ENCODE assay signal across 1 cellular context in the genomic region with DNA sequence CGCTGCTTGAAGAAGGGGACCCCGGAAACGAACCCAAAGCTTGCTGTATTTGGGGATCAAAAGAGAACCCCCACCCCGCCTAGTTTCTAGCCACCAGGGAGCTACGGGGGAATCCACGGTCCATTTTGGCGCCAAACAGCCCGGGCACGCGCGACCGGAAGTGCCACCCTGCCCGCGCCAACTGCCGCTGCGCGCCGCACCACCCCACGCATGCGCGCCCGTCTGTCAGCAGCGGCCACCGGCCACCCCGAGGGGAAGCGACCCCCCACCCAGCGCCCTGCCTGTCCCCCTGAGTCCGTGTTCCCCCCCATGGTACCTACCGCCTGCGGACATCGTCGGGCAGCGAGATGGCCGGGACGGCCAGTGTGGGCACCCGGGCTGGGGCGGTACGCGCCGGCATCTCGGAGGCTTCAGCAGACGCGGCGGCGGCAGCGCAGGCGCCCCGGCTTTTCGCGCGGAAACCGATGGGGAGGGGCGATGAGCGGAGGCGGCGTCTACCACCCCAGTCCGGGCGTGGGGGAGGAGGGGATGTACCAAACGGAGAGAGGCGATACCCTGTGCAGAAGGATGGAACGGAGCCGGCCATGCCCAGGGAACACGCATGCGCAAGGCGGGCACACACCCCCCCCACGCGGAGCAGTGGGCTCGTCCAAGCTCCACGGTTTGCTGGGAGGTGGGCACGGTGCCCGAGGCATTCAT.
TF ChIP-seq lines count a peak whose summit lies in the region.

A gene (minus strand): TSS at position 454 of the 699 bp plus-strand sequence. CDS start 54 bp downstream, at position 400.

TF ChIP-seq in K562, 482 proteins besides CTCF, POLR2A, EP300 and RAD21 (continued from another document and continues in another):
- TF ChIP-seq, protein P1, sequence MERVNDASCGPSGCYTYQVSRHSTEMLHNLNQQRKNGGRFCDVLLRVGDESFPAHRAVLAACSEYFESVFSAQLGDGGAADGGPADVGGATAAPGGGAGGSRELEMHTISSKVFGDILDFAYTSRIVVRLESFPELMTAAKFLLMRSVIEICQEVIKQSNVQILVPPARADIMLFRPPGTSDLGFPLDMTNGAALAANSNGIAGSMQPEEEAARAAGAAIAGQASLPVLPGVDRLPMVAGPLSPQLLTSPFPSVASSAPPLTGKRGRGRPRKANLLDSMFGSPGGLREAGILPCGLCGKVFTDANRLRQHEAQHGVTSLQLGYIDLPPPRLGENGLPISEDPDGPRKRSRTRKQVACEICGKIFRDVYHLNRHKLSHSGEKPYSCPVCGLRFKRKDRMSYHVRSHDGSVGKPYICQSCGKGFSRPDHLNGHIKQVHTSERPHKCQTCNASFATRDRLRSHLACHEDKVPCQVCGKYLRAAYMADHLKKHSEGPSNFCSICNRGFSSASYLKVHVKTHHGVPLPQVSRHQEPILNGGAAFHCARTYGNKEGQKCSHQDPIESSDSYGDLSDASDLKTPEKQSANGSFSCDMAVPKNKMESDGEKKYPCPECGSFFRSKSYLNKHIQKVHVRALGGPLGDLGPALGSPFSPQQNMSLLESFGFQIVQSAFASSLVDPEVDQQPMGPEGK (CRISPR knock-in tag; IDR thresholded peaks at IDR 0.05; ENCODE audit: borderline replicate concordance): no peak
- TF ChIP-seq CHD1 (IDR thresholded peaks at IDR 0.05; ENCODE audit: low read length): no peak
- 0 out of 4 replicates have a peak, but pooled peaks of 1 of the 2 experiments have one; percentile 59 for TF ChIP-seq KDM4B (IDR thresholded peaks at IDR 0.05; ENCODE audit: borderline replicate concordance in 2 of 2, low read depth in 1 of 2)
- TF ChIP-seq, protein P2, sequence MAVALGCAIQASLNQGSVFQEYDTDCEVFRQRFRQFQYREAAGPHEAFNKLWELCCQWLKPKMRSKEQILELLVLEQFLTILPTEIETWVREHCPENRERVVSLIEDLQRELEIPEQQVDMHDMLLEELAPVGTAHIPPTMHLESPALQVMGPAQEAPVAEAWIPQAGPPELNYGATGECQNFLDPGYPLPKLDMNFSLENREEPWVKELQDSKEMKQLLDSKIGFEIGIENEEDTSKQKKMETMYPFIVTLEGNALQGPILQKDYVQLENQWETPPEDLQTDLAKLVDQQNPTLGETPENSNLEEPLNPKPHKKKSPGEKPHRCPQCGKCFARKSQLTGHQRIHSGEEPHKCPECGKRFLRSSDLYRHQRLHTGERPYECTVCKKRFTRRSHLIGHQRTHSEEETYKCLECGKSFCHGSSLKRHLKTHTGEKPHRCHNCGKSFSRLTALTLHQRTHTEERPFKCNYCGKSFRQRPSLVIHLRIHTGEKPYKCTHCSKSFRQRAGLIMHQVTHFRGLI (CRISPR knock-in tag; IDR thresholded peaks at IDR 0.05): no peak
- no peak for TF ChIP-seq FOXK1 (CRISPR knock-in tag; IDR thresholded peaks at IDR 0.05; ENCODE audit: borderline replicate concordance)
- TF ChIP-seq SRF (CRISPR knock-in tag; IDR thresholded peaks at IDR 0.05): peak in 1 of 2 experiments; percentile 73; a peak in 1 of 4 replicates
- TF ChIP-seq SMAD3 (CRISPR knock-in tag; conservative IDR thresholded peaks at IDR 0.05): no peak
- TF ChIP-seq ZNF551 (CRISPR knock-in tag; IDR thresholded peaks at IDR 0.05): no peak
- TF ChIP-seq, protein P3, sequence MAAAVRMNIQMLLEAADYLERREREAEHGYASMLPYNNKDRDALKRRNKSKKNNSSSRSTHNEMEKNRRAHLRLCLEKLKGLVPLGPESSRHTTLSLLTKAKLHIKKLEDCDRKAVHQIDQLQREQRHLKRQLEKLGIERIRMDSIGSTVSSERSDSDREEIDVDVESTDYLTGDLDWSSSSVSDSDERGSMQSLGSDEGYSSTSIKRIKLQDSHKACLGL (CRISPR knock-in tag; IDR thresholded peaks at IDR 0.05; ENCODE audit: borderline replicate concordance, poor library complexity, severe bottlenecking): no peak
- TF ChIP-seq ZNF780A (CRISPR knock-in tag; IDR thresholded peaks at IDR 0.05): no peak
- peak; percentile 81 for TF ChIP-seq CXXC5 (CRISPR knock-in tag; IDR thresholded peaks at IDR 0.05)
- TF ChIP-seq HDAC6 (IDR thresholded peaks at IDR 0.05; ENCODE audit: low read depth, low read length): no peak
- TF ChIP-seq, protein P4, sequence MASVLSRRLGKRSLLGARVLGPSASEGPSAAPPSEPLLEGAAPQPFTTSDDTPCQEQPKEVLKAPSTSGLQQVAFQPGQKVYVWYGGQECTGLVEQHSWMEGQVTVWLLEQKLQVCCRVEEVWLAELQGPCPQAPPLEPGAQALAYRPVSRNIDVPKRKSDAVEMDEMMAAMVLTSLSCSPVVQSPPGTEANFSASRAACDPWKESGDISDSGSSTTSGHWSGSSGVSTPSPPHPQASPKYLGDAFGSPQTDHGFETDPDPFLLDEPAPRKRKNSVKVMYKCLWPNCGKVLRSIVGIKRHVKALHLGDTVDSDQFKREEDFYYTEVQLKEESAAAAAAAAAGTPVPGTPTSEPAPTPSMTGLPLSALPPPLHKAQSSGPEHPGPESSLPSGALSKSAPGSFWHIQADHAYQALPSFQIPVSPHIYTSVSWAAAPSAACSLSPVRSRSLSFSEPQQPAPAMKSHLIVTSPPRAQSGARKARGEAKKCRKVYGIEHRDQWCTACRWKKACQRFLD (CRISPR knock-in tag; IDR thresholded peaks at IDR 0.05): peak; percentile 85; the same call in 1 of the 2 replicates
- TF ChIP-seq, protein P5, sequence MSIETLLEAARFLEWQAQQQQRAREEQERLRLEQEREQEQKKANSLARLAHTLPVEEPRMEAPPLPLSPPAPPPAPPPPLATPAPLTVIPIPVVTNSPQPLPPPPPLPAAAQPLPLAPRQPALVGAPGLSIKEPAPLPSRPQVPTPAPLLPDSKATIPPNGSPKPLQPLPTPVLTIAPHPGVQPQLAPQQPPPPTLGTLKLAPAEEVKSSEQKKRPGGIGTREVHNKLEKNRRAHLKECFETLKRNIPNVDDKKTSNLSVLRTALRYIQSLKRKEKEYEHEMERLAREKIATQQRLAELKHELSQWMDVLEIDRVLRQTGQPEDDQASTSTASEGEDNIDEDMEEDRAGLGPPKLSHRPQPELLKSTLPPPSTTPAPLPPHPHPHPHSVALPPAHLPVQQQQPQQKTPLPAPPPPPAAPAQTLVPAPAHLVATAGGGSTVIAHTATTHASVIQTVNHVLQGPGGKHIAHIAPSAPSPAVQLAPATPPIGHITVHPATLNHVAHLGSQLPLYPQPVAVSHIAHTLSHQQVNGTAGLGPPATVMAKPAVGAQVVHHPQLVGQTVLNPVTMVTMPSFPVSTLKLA (conservative IDR thresholded peaks at IDR 0.05): peak; percentile 73 to 87
- TF ChIP-seq PYGO2 (tag; IDR thresholded peaks at IDR 0.05): no peak
- peak; percentile 67 for TF ChIP-seq CREM (IDR thresholded peaks at IDR 0.05; ENCODE audit: low read depth)
- peak; percentile 92 for TF ChIP-seq GABPB1 (CRISPR knock-in tag; IDR thresholded peaks at IDR 0.05)
- TF ChIP-seq, protein P6, sequence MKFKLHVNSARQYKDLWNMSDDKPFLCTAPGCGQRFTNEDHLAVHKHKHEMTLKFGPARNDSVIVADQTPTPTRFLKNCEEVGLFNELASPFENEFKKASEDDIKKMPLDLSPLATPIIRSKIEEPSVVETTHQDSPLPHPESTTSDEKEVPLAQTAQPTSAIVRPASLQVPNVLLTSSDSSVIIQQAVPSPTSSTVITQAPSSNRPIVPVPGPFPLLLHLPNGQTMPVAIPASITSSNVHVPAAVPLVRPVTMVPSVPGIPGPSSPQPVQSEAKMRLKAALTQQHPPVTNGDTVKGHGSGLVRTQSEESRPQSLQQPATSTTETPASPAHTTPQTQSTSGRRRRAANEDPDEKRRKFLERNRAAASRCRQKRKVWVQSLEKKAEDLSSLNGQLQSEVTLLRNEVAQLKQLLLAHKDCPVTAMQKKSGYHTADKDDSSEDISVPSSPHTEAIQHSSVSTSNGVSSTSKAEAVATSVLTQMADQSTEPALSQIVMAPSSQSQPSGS (CRISPR knock-in tag; IDR thresholded peaks at IDR 0.05): no peak; the same call in 1 of the 2 replicates
- TF ChIP-seq LEF1 (IDR thresholded peaks at IDR 0.05): no peak
- TF ChIP-seq, protein P7, sequence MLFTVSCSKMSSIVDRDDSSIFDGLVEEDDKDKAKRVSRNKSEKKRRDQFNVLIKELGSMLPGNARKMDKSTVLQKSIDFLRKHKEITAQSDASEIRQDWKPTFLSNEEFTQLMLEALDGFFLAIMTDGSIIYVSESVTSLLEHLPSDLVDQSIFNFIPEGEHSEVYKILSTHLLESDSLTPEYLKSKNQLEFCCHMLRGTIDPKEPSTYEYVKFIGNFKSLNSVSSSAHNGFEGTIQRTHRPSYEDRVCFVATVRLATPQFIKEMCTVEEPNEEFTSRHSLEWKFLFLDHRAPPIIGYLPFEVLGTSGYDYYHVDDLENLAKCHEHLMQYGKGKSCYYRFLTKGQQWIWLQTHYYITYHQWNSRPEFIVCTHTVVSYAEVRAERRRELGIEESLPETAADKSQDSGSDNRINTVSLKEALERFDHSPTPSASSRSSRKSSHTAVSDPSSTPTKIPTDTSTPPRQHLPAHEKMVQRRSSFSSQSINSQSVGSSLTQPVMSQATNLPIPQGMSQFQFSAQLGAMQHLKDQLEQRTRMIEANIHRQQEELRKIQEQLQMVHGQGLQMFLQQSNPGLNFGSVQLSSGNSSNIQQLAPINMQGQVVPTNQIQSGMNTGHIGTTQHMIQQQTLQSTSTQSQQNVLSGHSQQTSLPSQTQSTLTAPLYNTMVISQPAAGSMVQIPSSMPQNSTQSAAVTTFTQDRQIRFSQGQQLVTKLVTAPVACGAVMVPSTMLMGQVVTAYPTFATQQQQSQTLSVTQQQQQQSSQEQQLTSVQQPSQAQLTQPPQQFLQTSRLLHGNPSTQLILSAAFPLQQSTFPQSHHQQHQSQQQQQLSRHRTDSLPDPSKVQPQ (CRISPR knock-in tag; IDR thresholded peaks at IDR 0.05; ENCODE audit: borderline replicate concordance): no peak
- peak; percentile 100 for TF ChIP-seq ATF7 (IDR thresholded peaks at IDR 0.05)
- TF ChIP-seq, protein P8, sequence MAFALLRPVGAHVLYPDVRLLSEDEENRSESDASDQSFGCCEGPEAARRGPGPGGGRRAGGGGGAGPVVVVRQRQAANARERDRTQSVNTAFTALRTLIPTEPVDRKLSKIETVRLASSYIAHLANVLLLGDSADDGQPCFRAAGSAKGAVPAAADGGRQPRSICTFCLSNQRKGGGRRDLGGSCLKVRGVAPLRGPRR (CRISPR knock-in tag; IDR thresholded peaks at IDR 0.05): no peak
- TF ChIP-seq SIX5 (IDR thresholded peaks at IDR 0.05; ENCODE audit: borderline replicate concordance in 1 of 2, insufficient read depth in 1 of 2, low read depth in 1 of 2, low read length in 2 of 2): peak; percentile 75 to 77; a peak in 3 of 4 replicates
- TF ChIP-seq PURB (CRISPR knock-in tag; IDR thresholded peaks at IDR 0.05; ENCODE audit: low read depth): no peak
- TF ChIP-seq, protein P9, sequence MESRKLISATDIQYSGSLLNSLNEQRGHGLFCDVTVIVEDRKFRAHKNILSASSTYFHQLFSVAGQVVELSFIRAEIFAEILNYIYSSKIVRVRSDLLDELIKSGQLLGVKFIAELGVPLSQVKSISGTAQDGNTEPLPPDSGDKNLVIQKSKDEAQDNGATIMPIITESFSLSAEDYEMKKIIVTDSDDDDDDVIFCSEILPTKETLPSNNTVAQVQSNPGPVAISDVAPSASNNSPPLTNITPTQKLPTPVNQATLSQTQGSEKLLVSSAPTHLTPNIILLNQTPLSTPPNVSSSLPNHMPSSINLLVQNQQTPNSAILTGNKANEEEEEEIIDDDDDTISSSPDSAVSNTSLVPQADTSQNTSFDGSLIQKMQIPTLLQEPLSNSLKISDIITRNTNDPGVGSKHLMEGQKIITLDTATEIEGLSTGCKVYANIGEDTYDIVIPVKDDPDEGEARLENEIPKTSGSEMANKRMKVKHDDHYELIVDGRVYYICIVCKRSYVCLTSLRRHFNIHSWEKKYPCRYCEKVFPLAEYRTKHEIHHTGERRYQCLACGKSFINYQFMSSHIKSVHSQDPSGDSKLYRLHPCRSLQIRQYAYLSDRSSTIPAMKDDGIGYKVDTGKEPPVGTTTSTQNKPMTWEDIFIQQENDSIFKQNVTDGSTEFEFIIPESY (CRISPR knock-in tag; IDR thresholded peaks at IDR 0.05): peak; percentile 76
- TF ChIP-seq ZBTB7A (IDR thresholded peaks at IDR 0.05; ENCODE audit: borderline replicate concordance, control insufficient read depth, low read depth, low read length): peak; percentile 30; the same call in 1 of the 2 replicates
- TF ChIP-seq, protein P10, sequence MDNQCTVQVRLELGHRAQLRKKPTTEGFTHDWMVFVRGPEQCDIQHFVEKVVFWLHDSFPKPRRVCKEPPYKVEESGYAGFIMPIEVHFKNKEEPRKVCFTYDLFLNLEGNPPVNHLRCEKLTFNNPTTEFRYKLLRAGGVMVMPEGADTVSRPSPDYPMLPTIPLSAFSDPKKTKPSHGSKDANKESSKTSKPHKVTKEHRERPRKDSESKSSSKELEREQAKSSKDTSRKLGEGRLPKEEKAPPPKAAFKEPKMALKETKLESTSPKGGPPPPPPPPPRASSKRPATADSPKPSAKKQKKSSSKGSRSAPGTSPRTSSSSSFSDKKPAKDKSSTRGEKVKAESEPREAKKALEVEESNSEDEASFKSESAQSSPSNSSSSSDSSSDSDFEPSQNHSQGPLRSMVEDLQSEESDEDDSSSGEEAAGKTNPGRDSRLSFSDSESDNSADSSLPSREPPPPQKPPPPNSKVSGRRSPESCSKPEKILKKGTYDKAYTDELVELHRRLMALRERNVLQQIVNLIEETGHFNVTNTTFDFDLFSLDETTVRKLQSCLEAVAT (IDR thresholded peaks at IDR 0.05): no peak
- TF ChIP-seq, protein P11, sequence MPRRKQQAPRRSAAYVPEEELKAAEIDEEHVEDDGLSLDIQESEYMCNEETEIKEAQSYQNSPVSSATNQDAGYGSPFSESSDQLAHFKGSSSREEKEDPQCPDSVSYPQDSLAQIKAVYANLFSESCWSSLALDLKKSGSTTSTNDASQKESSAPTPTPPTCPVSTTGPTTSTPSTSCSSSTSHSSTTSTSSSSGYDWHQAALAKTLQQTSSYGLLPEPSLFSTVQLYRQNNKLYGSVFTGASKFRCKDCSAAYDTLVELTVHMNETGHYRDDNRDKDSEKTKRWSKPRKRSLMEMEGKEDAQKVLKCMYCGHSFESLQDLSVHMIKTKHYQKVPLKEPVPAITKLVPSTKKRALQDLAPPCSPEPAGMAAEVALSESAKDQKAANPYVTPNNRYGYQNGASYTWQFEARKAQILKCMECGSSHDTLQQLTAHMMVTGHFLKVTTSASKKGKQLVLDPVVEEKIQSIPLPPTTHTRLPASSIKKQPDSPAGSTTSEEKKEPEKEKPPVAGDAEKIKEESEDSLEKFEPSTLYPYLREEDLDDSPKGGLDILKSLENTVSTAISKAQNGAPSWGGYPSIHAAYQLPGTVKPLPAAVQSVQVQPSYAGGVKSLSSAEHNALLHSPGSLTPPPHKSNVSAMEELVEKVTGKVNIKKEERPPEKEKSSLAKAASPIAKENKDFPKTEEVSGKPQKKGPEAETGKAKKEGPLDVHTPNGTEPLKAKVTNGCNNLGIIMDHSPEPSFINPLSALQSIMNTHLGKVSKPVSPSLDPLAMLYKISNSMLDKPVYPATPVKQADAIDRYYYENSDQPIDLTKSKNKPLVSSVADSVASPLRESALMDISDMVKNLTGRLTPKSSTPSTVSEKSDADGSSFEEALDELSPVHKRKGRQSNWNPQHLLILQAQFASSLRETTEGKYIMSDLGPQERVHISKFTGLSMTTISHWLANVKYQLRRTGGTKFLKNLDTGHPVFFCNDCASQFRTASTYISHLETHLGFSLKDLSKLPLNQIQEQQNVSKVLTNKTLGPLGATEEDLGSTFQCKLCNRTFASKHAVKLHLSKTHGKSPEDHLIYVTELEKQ (CRISPR knock-in tag; IDR thresholded peaks at IDR 0.05): no peak
- no peak for TF ChIP-seq ZNF75A (CRISPR knock-in tag; IDR thresholded peaks at IDR 0.05)
- TF ChIP-seq HDAC2 (IDR thresholded peaks at IDR 0.05): no peak
- TF ChIP-seq MEF2A (IDR thresholded peaks at IDR 0.05; ENCODE audit: control insufficient read depth, low read depth, low read length): no peak
- peak; percentile 63 for TF ChIP-seq PHF20 (IDR thresholded peaks at IDR 0.05; ENCODE audit: partially characterized antibody)
- TF ChIP-seq ZC3H4 (CRISPR knock-in tag; IDR thresholded peaks at IDR 0.05; ENCODE audit: borderline replicate concordance): no peak
- no peak for TF ChIP-seq CCAR2 (IDR thresholded peaks at IDR 0.05; ENCODE audit: low read depth, low read length)
- TF ChIP-seq SRSF9 (IDR thresholded peaks at IDR 0.05; ENCODE audit: borderline replicate concordance, low read depth, low read length): no peak
- no peak for TF ChIP-seq CHD4 (IDR thresholded peaks at IDR 0.05; ENCODE audit: insufficient read depth, insufficient replicate concordance, low read depth, low read length, poor library complexity, severe bottlenecking)
